14 cellular contexts compared by ENCODE assay signal in genomic region chr20:50213531-50214106, GRCh38.
"Had no signal": no experiment of that assay in that cellular context is flagged by ENCODE, and none has a peak within 500 bp of the region (broad histone marks: within the 10 kb centered on the region; RNA-seq: fewer than 3 reads in every experiment).

No MANE protein-coding gene starts in this region.

- H3K27me3 ChIP-seq: ovary, thyroid gland, vagina had no signal

- DNase-seq: activated CD4-positive, alpha-beta T cell treated with anti-CD3 and anti-CD28 coated beads for 4 hours; activated naive CD4-positive, alpha-beta T cell treated with anti-CD3 and anti-CD28 coated beads, Interleukin-2, amount 10 ng/mL, durations not matched to agents 7 days and 5 days; cortex of kidney; effector CD8-positive, alpha-beta T cell; heart right ventricle; islet precursor cell; ovary; thyroid gland; WERI-Rb-1 had no signal

- H3K27ac ChIP-seq: heart right ventricle, ovary, thyroid gland, vagina, WERI-Rb-1 had no signal

- H3K4me1 Mint-ChIP-seq: central memory CD8-positive, alpha-beta T cell had no signal

- H3K4me3 ChIP-seq: heart right ventricle, ovary, thyroid gland, vagina had no signal

- H3K36me3 Mint-ChIP-seq: activated naive CD4-positive, alpha-beta T cell treated with anti-CD3 and anti-CD28 coated beads, Interleukin-2, amount 10 ng/mL, durations not matched to agents 7 days and 5 days; brain had no signal

- FAIRE-seq: frontal cortex had no signal

- H3K27ac Mint-ChIP-seq: activated naive CD4-positive, alpha-beta T cell treated with anti-CD3 and anti-CD28 coated beads, Interleukin-2, amount 10 ng/mL, durations not matched to agents 7 days and 5 days; brain had no signal

- H3K36me3 ChIP-seq: heart right ventricle, ovary, thyroid gland, vagina, WERI-Rb-1 had no signal

- H3K9me3 Mint-ChIP-seq: activated naive CD4-positive, alpha-beta T cell treated with anti-CD3 and anti-CD28 coated beads, Interleukin-2, amount 10 ng/mL, durations not matched to agents 7 days and 5 days; brain; central memory CD8-positive, alpha-beta T cell; neural crest cell had no signal

- H3K9me3 ChIP-seq: heart right ventricle, ovary, thyroid gland, vagina had no signal

- H3K4me3 Mint-ChIP-seq: activated naive CD4-positive, alpha-beta T cell treated with anti-CD3 and anti-CD28 coated beads, Interleukin-2, amount 10 ng/mL, durations not matched to agents 7 days and 5 days; brain; central memory CD8-positive, alpha-beta T cell; neural crest cell had no signal
